Comparison of ENCODE assay signal across 1 cellular context in the genomic region with DNA sequence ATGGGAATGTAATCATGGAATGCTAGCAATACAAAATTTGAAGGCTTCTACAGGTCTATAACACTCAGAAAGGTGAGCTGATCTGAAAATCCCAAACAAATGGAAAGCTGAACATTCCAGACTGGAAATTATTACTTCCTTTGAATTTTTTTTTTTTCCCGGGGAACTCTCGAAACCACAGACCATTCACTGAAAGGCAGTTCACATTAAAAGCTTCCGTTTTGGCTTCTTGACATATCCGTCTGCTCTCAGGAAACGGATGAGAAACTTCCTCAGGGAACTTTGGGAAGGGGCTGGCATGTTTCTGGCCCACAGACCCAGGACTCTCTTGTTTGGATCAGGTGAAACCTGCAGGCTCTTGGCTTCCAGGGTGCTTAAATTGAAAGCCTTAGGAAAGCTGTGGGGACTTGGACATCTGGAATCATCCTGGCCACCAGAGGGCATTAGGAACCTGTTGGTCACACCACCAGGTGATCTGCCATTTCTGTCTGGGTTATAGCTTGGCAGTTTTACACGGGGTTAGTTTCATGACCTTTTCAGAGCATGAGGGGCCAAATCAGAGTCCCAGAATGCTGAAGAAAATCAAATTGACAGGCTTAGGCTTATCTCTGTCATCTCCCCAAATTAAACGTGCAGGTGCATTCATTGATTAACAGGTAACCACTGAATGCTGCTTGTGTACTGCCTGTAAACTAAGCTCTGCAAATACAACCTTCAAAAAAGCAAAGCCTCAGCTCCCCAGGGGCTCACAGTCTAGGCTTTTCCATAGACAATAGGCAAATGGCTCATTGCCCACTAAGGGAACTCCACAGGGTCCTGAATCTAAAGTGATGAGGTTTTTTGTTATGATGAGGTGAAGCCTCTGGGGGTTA.
TF ChIP-seq lines count a peak whose summit lies in the region.

No MANE protein-coding gene starts in this region.

TF ChIP-seq in GM23338, 12 proteins besides CTCF, POLR2A, EP300 and RAD21 (continued from another document):
- TF ChIP-seq, protein P1, sequence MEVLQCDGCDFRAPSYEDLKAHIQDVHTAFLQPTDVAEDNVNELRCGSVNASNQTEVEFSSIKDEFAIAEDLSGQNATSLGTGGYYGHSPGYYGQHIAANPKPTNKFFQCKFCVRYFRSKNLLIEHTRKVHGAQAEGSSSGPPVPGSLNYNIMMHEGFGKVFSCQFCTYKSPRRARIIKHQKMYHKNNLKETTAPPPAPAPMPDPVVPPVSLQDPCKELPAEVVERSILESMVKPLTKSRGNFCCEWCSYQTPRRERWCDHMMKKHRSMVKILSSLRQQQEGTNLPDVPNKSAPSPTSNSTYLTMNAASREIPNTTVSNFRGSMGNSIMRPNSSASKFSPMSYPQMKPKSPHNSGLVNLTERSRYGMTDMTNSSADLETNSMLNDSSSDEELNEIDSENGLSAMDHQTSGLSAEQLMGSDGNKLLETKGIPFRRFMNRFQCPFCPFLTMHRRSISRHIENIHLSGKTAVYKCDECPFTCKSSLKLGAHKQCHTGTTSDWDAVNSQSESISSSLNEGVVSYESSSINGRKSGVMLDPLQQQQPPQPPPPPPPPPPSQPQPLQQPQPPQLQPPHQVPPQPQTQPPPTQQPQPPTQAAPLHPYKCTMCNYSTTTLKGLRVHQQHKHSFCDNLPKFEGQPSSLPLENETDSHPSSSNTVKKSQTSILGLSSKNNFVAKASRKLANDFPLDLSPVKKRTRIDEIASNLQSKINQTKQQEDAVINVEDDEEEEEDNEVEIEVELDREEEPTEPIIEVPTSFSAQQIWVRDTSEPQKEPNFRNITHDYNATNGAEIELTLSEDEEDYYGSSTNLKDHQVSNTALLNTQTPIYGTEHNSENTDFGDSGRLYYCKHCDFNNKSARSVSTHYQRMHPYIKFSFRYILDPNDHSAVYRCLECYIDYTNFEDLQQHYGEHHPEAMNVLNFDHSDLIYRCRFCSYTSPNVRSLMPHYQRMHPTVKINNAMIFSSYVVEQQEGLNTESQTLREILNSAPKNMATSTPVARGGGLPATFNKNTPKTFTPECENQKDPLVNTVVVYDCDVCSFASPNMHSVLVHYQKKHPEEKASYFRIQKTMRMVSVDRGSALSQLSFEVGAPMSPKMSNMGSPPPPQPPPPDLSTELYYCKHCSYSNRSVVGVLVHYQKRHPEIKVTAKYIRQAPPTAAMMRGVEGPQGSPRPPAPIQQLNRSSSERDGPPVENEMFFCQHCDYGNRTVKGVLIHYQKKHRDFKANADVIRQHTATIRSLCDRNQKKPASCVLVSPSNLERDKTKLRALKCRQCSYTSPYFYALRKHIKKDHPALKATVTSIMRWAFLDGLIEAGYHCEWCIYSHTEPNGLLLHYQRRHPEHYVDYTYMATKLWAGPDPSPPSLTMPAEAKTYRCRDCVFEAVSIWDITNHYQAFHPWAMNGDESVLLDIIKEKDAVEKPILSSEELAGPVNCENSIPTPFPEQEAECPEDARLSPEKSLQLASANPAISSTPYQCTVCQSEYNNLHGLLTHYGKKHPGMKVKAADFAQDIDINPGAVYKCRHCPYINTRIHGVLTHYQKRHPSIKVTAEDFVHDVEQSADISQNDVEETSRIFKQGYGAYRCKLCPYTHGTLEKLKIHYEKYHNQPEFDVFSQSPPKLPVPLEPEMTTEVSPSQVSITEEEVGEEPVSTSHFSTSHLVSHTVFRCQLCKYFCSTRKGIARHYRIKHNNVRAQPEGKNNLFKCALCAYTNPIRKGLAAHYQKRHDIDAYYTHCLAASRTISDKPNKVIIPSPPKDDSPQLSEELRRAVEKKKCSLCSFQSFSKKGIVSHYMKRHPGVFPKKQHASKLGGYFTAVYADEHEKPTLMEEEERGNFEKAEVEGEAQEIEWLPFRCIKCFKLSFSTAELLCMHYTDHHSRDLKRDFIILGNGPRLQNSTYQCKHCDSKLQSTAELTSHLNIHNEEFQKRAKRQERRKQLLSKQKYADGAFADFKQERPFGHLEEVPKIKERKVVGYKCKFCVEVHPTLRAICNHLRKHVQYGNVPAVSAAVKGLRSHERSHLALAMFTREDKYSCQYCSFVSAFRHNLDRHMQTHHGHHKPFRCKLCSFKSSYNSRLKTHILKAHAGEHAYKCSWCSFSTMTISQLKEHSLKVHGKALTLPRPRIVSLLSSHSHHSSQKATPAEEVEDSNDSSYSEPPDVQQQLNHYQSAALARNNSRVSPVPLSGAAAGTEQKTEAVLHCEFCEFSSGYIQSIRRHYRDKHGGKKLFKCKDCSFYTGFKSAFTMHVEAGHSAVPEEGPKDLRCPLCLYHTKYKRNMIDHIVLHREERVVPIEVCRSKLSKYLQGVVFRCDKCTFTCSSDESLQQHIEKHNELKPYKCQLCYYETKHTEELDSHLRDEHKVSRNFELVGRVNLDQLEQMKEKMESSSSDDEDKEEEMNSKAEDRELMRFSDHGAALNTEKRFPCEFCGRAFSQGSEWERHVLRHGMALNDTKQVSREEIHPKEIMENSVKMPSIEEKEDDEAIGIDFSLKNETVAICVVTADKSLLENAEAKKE (CRISPR knock-in tag; IDR thresholded peaks at IDR 0.05): peak; percentile 47; the same call in 1 of the 2 replicates
